In the genomic region with DNA sequence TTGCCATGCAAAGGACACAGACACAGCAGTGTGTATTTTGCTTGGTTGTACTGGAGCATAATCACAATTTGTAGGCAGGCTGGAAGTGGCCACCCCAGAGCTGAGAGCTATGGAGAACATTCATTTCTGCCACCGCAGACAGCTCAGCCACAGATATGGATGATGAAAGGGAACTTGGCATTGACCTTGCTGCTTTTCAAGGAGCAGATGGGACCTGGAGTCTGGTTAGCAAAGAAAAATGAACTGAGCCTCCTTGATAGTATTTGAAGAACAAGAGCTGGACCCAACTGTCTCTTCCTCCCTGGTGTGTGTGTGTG, we compare ENCODE assay signal across 15 cellular contexts.
"Had no signal": no experiment of that assay in that cellular context is flagged by ENCODE, and none has a peak within 500 bp of the region (broad histone marks: within the 10 kb centered on the region; RNA-seq: fewer than 3 reads in every experiment).

No MANE protein-coding gene starts in this region.

- H3K36me3 ChIP-seq: adrenal gland, esophagus muscularis mucosa, lower lobe of right lung, neutrophil, thoracic aorta, WERI-Rb-1 had no signal

- DNase-seq: activated CD4-positive, alpha-beta memory T cell treated with anti-CD3 and anti-CD28 coated beads for 36 hours; activated CD4-positive, alpha-beta T cell treated with anti-CD3 and anti-CD28 coated beads for 36 hours; activated effector memory CD4-positive, alpha-beta T cell treated with Interleukin-2 at 50 U/mL for 16 hours; activated T-cell treated with anti-CD3 and anti-CD28 coated beads, Interleukin-2, amount 50 U/mL, for 24 hours; adrenal gland; caudate nucleus; lower lobe of right lung; naive B cell; stimulated activated CD4-positive, alpha-beta T cell treated with anti-CD3 and anti-CD28 coated beads, Interleukin-12 subunit alpha, Interleukin-12 subunit beta, amount 100 ng/mL, for 4 hours; stimulated activated CD4-positive, alpha-beta T cell treated with anti-CD3 and anti-CD28 coated beads, Interleukin-2, amount 100 ng/mL, for 24 hours; WERI-Rb-1 had no signal

- H3K27me3 ChIP-seq: adrenal gland, esophagus muscularis mucosa, neutrophil had no signal

- H3K4me3 ChIP-seq: adrenal gland, esophagus muscularis mucosa, lower lobe of right lung, thoracic aorta had no signal

- H3K9ac ChIP-seq: parathyroid adenoma had no signal

- H3K4me1 ChIP-seq: adrenal gland, esophagus muscularis mucosa, lower lobe of right lung, parathyroid adenoma had no signal

- ATAC-seq: activated CD4-positive, alpha-beta T cell treated with anti-CD3 and anti-CD28 coated beads for 36 hours; lower lobe of right lung had no signal

- H3K79me2 ChIP-seq: parathyroid adenoma had no signal

- H3K9me3 ChIP-seq: adrenal gland, esophagus muscularis mucosa, lower lobe of right lung, neutrophil, thoracic aorta had no signal

- H2AFZ ChIP-seq: parathyroid adenoma had no signal

- H3K27ac ChIP-seq: adrenal gland, esophagus muscularis mucosa, lower lobe of right lung, neutrophil, parathyroid adenoma, thoracic aorta, WERI-Rb-1 had no signal
